ENCODE assay signal across 16 cellular contexts in genomic region chr5:166369817-166370216, GRCh38.
A peak's percentile ranks its signal among the peaks of the same experiment; 100 is the strongest.
DNase-seq lines count a peak whose midpoint lies in the region; ATAC-seq and TF ChIP-seq lines count a peak whose summit lies in the region.
"Had no signal": no experiment of that assay in that cellular context is flagged by ENCODE, and none has a peak within 500 bp of the region (broad histone marks: within the 10 kb centered on the region; RNA-seq: fewer than 3 reads in every experiment).

No MANE protein-coding gene starts in this region.

- no peak for TF ChIP-seq CTCF in endodermal cell (conservative IDR thresholded peaks at IDR 0.05)

- H3K36me3 ChIP-seq in endodermal cell (ENCODE audit: control insufficient read depth, insufficient read depth, low read length) (no peaks in the 10 kb centered on the region), urinary bladder (ENCODE audit: insufficient read depth) (no peaks in the 10 kb centered on the region)

- H3K4me3 ChIP-seq in endodermal cell (ENCODE audit: low read length) (peak overlapping the region; percentile 58), urinary bladder (ENCODE audit: low read depth, low read length) (no peak overlapping the region)

- 6% methylated on average over 2 of the region's 2 CpGs; no CpG with 5 or more reads in 1 of the 2 experiments for WGBS in endodermal cell (ENCODE audit: insufficient coverage in 1 of 2, insufficient read length in 1 of 2), 2 experiments
- WGBS in urinary bladder: 49% methylated on average over 2 of the region's 2 CpGs

- H3K9ac ChIP-seq in endodermal cell (ENCODE audit: extremely low read depth, low read length, poor library complexity, severe bottlenecking): no peak overlapping the region

- H3K9me3 ChIP-seq in endodermal cell (ENCODE audit: control insufficient read depth, low read length): no peaks in the 10 kb centered on the region

- DNase-seq in NCI-H146 (lab: John Stamatoyannopoulos, UW) (peak; percentile 0), NCI-H146 treated with DMSO at 0.1 percent for 48 hours (lab: John Stamatoyannopoulos, UW; ENCODE audit: unreplicated experiment) (no peak), NCI-H774 (lab: John Stamatoyannopoulos, UW) (peak; percentile 70), endodermal cell (no peak), dermis blood vessel endothelial cell (no peak)
- no peak for DNase-seq in activated CD4-positive, alpha-beta T cell treated with anti-CD3 and anti-CD28 coated beads for 1 hour
- DNase-seq: CD4-positive, alpha-beta T cell; HFFc6; KBM-7; NCI-H1436; NCI-H2029 treated with DMSO at 0.1 percent for 48 hours; NCI-H510A had no signal

- no peaks in the 10 kb centered on the region for H3K9me3 Mint-ChIP-seq in endodermal cell
- H3K9me3 Mint-ChIP-seq: HFFc6 had no signal

- peak overlapping the region; percentile 79 for H3K27ac Mint-ChIP-seq in endodermal cell
- H3K27ac Mint-ChIP-seq: CD4-positive, alpha-beta T cell; HFFc6; T-helper 1 cell treated with Interleukin-12 subunit alpha and Interleukin-12 subunit beta and Interleukin-4 antibody, amounts not matched to agents 30 μg/mL and 1 μg/mL, for 36 hours had no signal

- no peaks in the 10 kb centered on the region for H3K36me3 Mint-ChIP-seq in endodermal cell (ENCODE audit: low read depth)

- H3K4me1 ChIP-seq in endodermal cell (ENCODE audit: control insufficient read depth, insufficient read depth, low read length) (peaks cover 9% of the 10 kb centered on the region), urinary bladder (ENCODE audit: insufficient read depth) (no peaks in the 10 kb centered on the region)

- no peak overlapping the region for H3K27ac ChIP-seq in endodermal cell (ENCODE audit: low read depth, low read length)
- H3K27ac ChIP-seq in urinary bladder (ENCODE audit: low read depth): peak overlapping the region; percentile 10

- no peak for ATAC-seq in HG02588 (IDR thresholded peaks at IDR 0.05; ENCODE audit: unreplicated experiment)
- ATAC-seq: HepG2 had no signal

- H3K27me3 ChIP-seq in endodermal cell (ENCODE audit: control insufficient read depth, insufficient read depth, low read length, poor library complexity, severe bottlenecking): no peaks in the 10 kb centered on the region

- peaks cover 36% of the 10 kb centered on the region for H3K4me1 Mint-ChIP-seq in endodermal cell

- H3K4me3 Mint-ChIP-seq in endodermal cell: peak overlapping the region; percentile 41
- H3K4me3 Mint-ChIP-seq: CD4-positive, alpha-beta T cell; T-helper 1 cell treated with Interleukin-12 subunit alpha and Interleukin-12 subunit beta and Interleukin-4 antibody, amounts not matched to agents 30 μg/mL and 1 μg/mL, for 36 hours had no signal

- H3K27me3 Mint-ChIP-seq in endodermal cell (ENCODE audit: insufficient read depth): peaks cover 6% of the 10 kb centered on the region
- H3K27me3 Mint-ChIP-seq: CD4-positive, alpha-beta T cell had no signal

Comparison
In these comparisons a context has a peak if more than half of its experiments do, and no peak if none do; other contexts are left out.
1. DNase-seq: peak in NCI-H146 (single experiment) and NCI-H774 (single experiment); none in NCI-H146 treated with DMSO at 0.1 percent for 48 hours (single experiment), endodermal cell (single experiment), dermis blood vessel endothelial cell (single experiment) and activated CD4-positive, alpha-beta T cell treated with anti-CD3 and anti-CD28 coated beads for 1 hour (single experiment).